Comparison of ENCODE assay signal across 3 cellular contexts in the genomic region with DNA sequence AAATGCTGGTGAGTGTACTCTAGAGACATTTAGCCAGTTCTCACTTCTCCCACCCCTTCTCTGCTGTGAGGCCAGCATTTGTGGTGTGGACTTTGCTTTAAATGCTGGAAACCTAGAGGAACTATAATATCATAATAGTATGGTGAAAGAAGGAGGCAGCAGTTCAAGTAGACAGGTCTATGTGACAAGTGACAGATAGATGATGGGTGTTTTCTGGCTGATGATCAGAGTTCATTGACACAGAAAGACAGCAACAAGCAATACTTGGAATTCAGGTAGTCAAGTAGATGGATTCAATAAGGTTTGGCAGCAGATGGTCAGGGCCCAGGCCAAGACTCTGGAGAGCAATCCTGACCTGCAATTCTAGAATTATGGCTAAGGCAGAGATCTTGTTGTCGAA.
"Had no signal": no experiment of that assay in that cellular context is flagged by ENCODE, and none has a peak within 500 bp of the region (broad histone marks: within the 10 kb centered on the region; RNA-seq: fewer than 3 reads in every experiment).

No MANE protein-coding gene starts in this region.

- H3K4me3 ChIP-seq: GM12878 had no signal

- DNase-seq: GDM1, GF-D8 had no signal

- ATAC-seq: GM12878 had no signal
